In genomic region chr2:12048551-12048950, GRCh38 we compare ENCODE assay signal across 12 cellular contexts.
DNase-seq lines count a peak whose midpoint lies in the region; ATAC-seq and TF ChIP-seq lines count a peak whose summit lies in the region.
"Had no signal": no experiment of that assay in that cellular context is flagged by ENCODE, and none has a peak within 500 bp of the region (broad histone marks: within the 10 kb centered on the region; RNA-seq: fewer than 3 reads in every experiment).

No MANE protein-coding gene starts in this region.

- peak overlapping the region; percentile 78 for H3K9ac ChIP-seq in Karpas-422 (ENCODE audit: low read length)

- H3K9me3 Mint-ChIP-seq in chondrocyte (ENCODE audit: low read depth), result no peaks in the 10 kb centered on the region
- H3K9me3 Mint-ChIP-seq in stimulated activated memory B cell treated with anti-CD40 and anti-IgM and Interleukin-4, amounts not matched to agents 10 μg/mL and 1 μg/mL and 100 μg/mL, for 72 hours, result peaks cover 2% of the 10 kb centered on the region
- H3K9me3 Mint-ChIP-seq in activated CD4-positive, alpha-beta memory T cell treated with anti-CD3 and anti-CD28 coated beads, Interleukin-2, amount 10 ng/mL, durations not matched to agents 7 days and 5 days, result no peaks in the 10 kb centered on the region

- H3K4me1 ChIP-seq in cardiac muscle cell (ENCODE audit: low read depth) (no peaks in the 10 kb centered on the region), Karpas-422 (ENCODE audit: low read length) (peaks cover 85% of the 10 kb centered on the region)
- H3K4me1 ChIP-seq: thyroid gland had no signal

- H3K9me3 ChIP-seq in cardiac muscle cell (ENCODE audit: low read depth), result no peaks in the 10 kb centered on the region
- no peaks in the 10 kb centered on the region for H3K9me3 ChIP-seq in Karpas-422 (ENCODE audit: low read length)
- H3K9me3 ChIP-seq: thyroid gland had no signal

- intact Hi-C loops in left cardiac atrium (cut with DNase I), result no loop called here

- H3K9me2 ChIP-seq in Karpas-422 (replicated peaks; ENCODE audit: insufficient read depth, low read length), result no peaks in the 10 kb centered on the region

- H3K36me3 ChIP-seq in cardiac muscle cell (no peaks in the 10 kb centered on the region), Karpas-422 (ENCODE audit: insufficient read depth, low read length) (peaks cover 4% of the 10 kb centered on the region; the same call in 1 of the 2 replicates)
- H3K36me3 ChIP-seq: thyroid gland had no signal

- H3K27ac ChIP-seq in cardiac muscle cell, result no peak overlapping the region
- peak overlapping the region; percentile 99 for H3K27ac ChIP-seq in Karpas-422 (ENCODE audit: low read length)
- H3K27ac ChIP-seq: thyroid gland had no signal

- DNase-seq in cardiac muscle cell (ENCODE audit: low read depth in 1 of 2, low spot score in 1 of 2) (no peak), left cardiac atrium (no peak), Karpas-422 (peak; percentile 89), chondrocyte (ENCODE audit: low spot score) (no peak), foreskin fibroblast (no peak)
- no peak for DNase-seq in activated CD4-positive, alpha-beta memory T cell treated with anti-CD3 and anti-CD28 coated beads, Interleukin-2, amount 10 ng/mL, durations not matched to agents 7 days and 5 days
- DNase-seq: activated CD8-positive, alpha-beta memory T cell treated with anti-CD3 and anti-CD28 coated beads, Interleukin-2, amount 50 U/mL, for 4 hours; KBM-7; thyroid gland had no signal

- POLR2A ChIA-PET in activated CD4-positive, alpha-beta memory T cell treated with anti-CD3 and anti-CD28 coated beads, Interleukin-2, amount 10 ng/mL, durations not matched to agents 7 days and 5 days (lab: Charles Lee), result interaction anchor here (1.0 kb wide), 1 partner anchor 83 kb away, joined by 3 read pairs; no protein-coding TSS in a partner anchor

- no peak overlapping the region for H2AFZ ChIP-seq in Karpas-422 (ENCODE audit: low read length)

- H3K4me2 ChIP-seq in Karpas-422 (ENCODE audit: low read depth, low read length, poor library complexity, severe bottlenecking), result peak overlapping the region; percentile 71

- no peak overlapping the region for H3K4me3 Mint-ChIP-seq in chondrocyte (ENCODE audit: unreplicated experiment)
- no peak overlapping the region for H3K4me3 Mint-ChIP-seq in stimulated activated memory B cell treated with anti-CD40 and anti-IgM and Interleukin-4, amounts not matched to agents 10 μg/mL and 1 μg/mL and 100 μg/mL, for 72 hours
- H3K4me3 Mint-ChIP-seq in activated CD4-positive, alpha-beta memory T cell treated with anti-CD3 and anti-CD28 coated beads, Interleukin-2, amount 10 ng/mL, durations not matched to agents 7 days and 5 days, result no peak overlapping the region

- no peaks in the 10 kb centered on the region for H4K20me1 ChIP-seq in Karpas-422 (ENCODE audit: insufficient read depth, low read depth, low read length)

- no peak overlapping the region for H3K4me3 ChIP-seq in cardiac muscle cell
- H3K4me3 ChIP-seq in Karpas-422 (ENCODE audit: low read length), result no peak overlapping the region
- no peak overlapping the region for H3K4me3 ChIP-seq in foreskin fibroblast (ENCODE audit: low read depth in 1 of 2, low read length in 2 of 2)
- H3K4me3 ChIP-seq: thyroid gland had no signal

- no peaks in the 10 kb centered on the region for H3K79me2 ChIP-seq in Karpas-422 (ENCODE audit: low read length)

- no peaks in the 10 kb centered on the region for H3K27me3 ChIP-seq in cardiac muscle cell
- no peaks in the 10 kb centered on the region for H3K27me3 ChIP-seq in Karpas-422 (ENCODE audit: low read length)
- H3K27me3 ChIP-seq: thyroid gland had no signal

- peaks cover 32% of the 10 kb centered on the region for H3K4me1 Mint-ChIP-seq in chondrocyte (ENCODE audit: low read depth)
- H3K4me1 Mint-ChIP-seq in stimulated activated memory B cell treated with anti-CD40 and anti-IgM and Interleukin-4, amounts not matched to agents 10 μg/mL and 1 μg/mL and 100 μg/mL, for 72 hours, result peaks cover 71% of the 10 kb centered on the region
- peaks cover 20% of the 10 kb centered on the region for H3K4me1 Mint-ChIP-seq in activated CD4-positive, alpha-beta memory T cell treated with anti-CD3 and anti-CD28 coated beads, Interleukin-2, amount 10 ng/mL, durations not matched to agents 7 days and 5 days

- ATAC-seq in left cardiac atrium (no peak), HG03457 (IDR thresholded peaks at IDR 0.05; ENCODE audit: unreplicated experiment) (no peak)
- ATAC-seq in stimulated activated memory B cell treated with anti-CD40 and anti-IgM and Interleukin-4, amounts not matched to agents 10 μg/mL and 1 μg/mL and 100 μg/mL, for 72 hours, result no peak
- ATAC-seq: left lobe of liver had no signal

- no peaks in the 10 kb centered on the region for H3K27me3 Mint-ChIP-seq in chondrocyte (ENCODE audit: low read depth)
- no peaks in the 10 kb centered on the region for H3K27me3 Mint-ChIP-seq in stimulated activated memory B cell treated with anti-CD40 and anti-IgM and Interleukin-4, amounts not matched to agents 10 μg/mL and 1 μg/mL and 100 μg/mL, for 72 hours
- H3K27me3 Mint-ChIP-seq in activated CD4-positive, alpha-beta memory T cell treated with anti-CD3 and anti-CD28 coated beads, Interleukin-2, amount 10 ng/mL, durations not matched to agents 7 days and 5 days, result peaks cover 14% of the 10 kb centered on the region

- CTCF ChIA-PET in activated CD4-positive, alpha-beta memory T cell treated with anti-CD3 and anti-CD28 coated beads, Interleukin-2, amount 10 ng/mL, durations not matched to agents 7 days and 5 days (lab: Charles Lee), result no interaction called here

- no peaks in the 10 kb centered on the region for H3K36me3 Mint-ChIP-seq in chondrocyte (ENCODE audit: low read depth)
- no peaks in the 10 kb centered on the region for H3K36me3 Mint-ChIP-seq in stimulated activated memory B cell treated with anti-CD40 and anti-IgM and Interleukin-4, amounts not matched to agents 10 μg/mL and 1 μg/mL and 100 μg/mL, for 72 hours
- no peaks in the 10 kb centered on the region for H3K36me3 Mint-ChIP-seq in activated CD4-positive, alpha-beta memory T cell treated with anti-CD3 and anti-CD28 coated beads, Interleukin-2, amount 10 ng/mL, durations not matched to agents 7 days and 5 days (ENCODE audit: low read depth)

- peak; percentile 31 for TF ChIP-seq CTCF in cardiac muscle cell (IDR thresholded peaks at IDR 0.05; ENCODE audit: low read depth, low read length)
- TF ChIP-seq CTCF in chondrocyte (IDR thresholded peaks at IDR 0.05), result peak; percentile 35
- no peak for TF ChIP-seq CTCF in foreskin fibroblast (IDR thresholded peaks at IDR 0.05; ENCODE audit: low read depth, low read length)

- no peak overlapping the region for H3K27ac Mint-ChIP-seq in chondrocyte (ENCODE audit: unreplicated experiment)
- peak overlapping the region; percentile 10 for H3K27ac Mint-ChIP-seq in stimulated activated memory B cell treated with anti-CD40 and anti-IgM and Interleukin-4, amounts not matched to agents 10 μg/mL and 1 μg/mL and 100 μg/mL, for 72 hours
- no peak overlapping the region for H3K27ac Mint-ChIP-seq in activated CD4-positive, alpha-beta memory T cell treated with anti-CD3 and anti-CD28 coated beads, Interleukin-2, amount 10 ng/mL, durations not matched to agents 7 days and 5 days
